ENCODE assay signal across 39 cellular contexts in the genomic region with DNA sequence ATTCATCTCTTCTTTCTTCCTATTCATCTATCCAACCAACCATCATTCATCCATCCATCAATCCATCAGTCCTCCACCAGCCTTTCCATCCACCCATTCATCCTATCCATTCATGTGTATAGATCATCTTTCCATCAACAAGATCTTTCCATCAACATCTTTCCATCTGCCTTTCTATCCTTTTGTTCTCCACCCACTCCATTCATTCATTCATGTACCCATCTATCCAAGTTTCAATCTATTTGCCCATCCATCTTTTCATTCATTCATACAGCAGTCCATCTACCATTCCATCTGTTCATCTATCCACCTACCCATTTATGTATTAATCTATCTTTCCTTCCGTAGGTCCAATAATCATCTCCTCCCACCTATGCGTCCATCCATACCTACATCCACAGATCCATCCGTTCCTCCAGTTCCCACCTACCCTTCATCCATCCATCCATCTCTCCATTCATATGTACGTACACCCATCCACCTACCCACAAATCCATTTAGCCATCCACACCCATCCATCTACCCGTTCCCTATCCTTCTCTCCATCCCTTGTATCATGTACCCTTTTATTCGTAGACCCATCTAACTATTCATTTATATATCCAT.
"Had no signal": no experiment of that assay in that cellular context is flagged by ENCODE, and none has a peak within 500 bp of the region (broad histone marks: within the 10 kb centered on the region; RNA-seq: fewer than 3 reads in every experiment).

No MANE protein-coding gene starts in this region.

- H3K4me3 Mint-ChIP-seq: activated naive CD4-positive, alpha-beta T cell treated with anti-CD3 and anti-CD28 coated beads for 36 hours; activated naive CD4-positive, alpha-beta T cell treated with anti-CD3 and anti-CD28 coated beads, Interleukin-2, amount 10 ng/mL, durations not matched to agents 7 days and 5 days; activated naive CD4-positive, alpha-beta T cell treated with anti-CD3 and anti-CD28 coated beads, Interleukin-2, amount 50 U/mL, for 24 hours; activated naive CD8-positive, alpha-beta T cell; activated naive CD8-positive, alpha-beta T cell treated with anti-CD3 and anti-CD28 coated beads for 36 hours; activated naive CD8-positive, alpha-beta T cell treated with anti-CD3 and anti-CD28 coated beads, Interleukin-2, amount 10 ng/mL, durations not matched to agents 7 days and 5 days; activated naive CD8-positive, alpha-beta T cell treated with anti-CD3 and anti-CD28 coated beads, Interleukin-2, amount 50 U/mL, for 24 hours; activated T-cell treated with anti-CD3 and anti-CD28 coated beads, Interleukin-2, amount 50 U/mL, for 24 hours; activated T-cell treated with anti-CD3 and anti-CD28 coated beads, Interleukin-2, amount 50 U/mL, for 4 hours; activated T-cell treated with anti-CD3 and anti-CD28 coated beads, Interleukin-2, amount 50 U/mL, for 72 hours; activated T-helper 1 cell treated with anti-CD3 and anti-CD28 coated beads, Interleukin-12 subunit alpha, Interleukin-12 subunit beta, Interleukin-2, Interleukin-4 antibody, amounts not matched to agents 30 ng/mL and 10 ng/mL and 1 ng/mL, durations not matched to agents 14 hours and 24 hours and 36 hours; activated T-helper 17 cell treated with anti-CD3 and anti-CD28 coated beads, Interleukin-2, amount 50 U/mL, for 72 hours; brain; central memory CD8-positive, alpha-beta T cell had no signal

- FAIRE-seq: astrocyte, bronchial epithelial cell had no signal

- H3K4me1 Mint-ChIP-seq: activated naive CD4-positive, alpha-beta T cell treated with anti-CD3 and anti-CD28 coated beads, Interleukin-2, amount 10 ng/mL, durations not matched to agents 7 days and 5 days; activated naive CD4-positive, alpha-beta T cell treated with anti-CD3 and anti-CD28 coated beads, Interleukin-2, amount 50 U/mL, for 24 hours; activated naive CD8-positive, alpha-beta T cell treated with anti-CD3 and anti-CD28 coated beads for 36 hours; activated naive CD8-positive, alpha-beta T cell treated with anti-CD3 and anti-CD28 coated beads, Interleukin-2, amount 10 ng/mL, durations not matched to agents 7 days and 5 days; activated naive CD8-positive, alpha-beta T cell treated with anti-CD3 and anti-CD28 coated beads, Interleukin-2, amount 50 U/mL, for 24 hours; brain; central memory CD8-positive, alpha-beta T cell had no signal

- H3K36me3 Mint-ChIP-seq: activated naive CD4-positive, alpha-beta T cell treated with anti-CD3 and anti-CD28 coated beads, Interleukin-2, amount 10 ng/mL, durations not matched to agents 7 days and 5 days; activated naive CD8-positive, alpha-beta T cell treated with anti-CD3 and anti-CD28 coated beads for 36 hours; activated naive CD8-positive, alpha-beta T cell treated with anti-CD3 and anti-CD28 coated beads, Interleukin-2, amount 10 ng/mL, durations not matched to agents 7 days and 5 days had no signal

- ATAC-seq: activated naive CD4-positive, alpha-beta T cell treated with anti-CD3 and anti-CD28 coated beads, Interleukin-2, amount 50 U/mL, for 72 hours; activated naive CD8-positive, alpha-beta T cell treated with anti-CD3 and anti-CD28 coated beads, Interleukin-2, amount 50 U/mL, for 24 hours; activated T-cell treated with anti-CD3 and anti-CD28 coated beads, Interleukin-2, amount 50 U/mL, for 4 hours; activated T-cell treated with anti-CD3 and anti-CD28 coated beads, Interleukin-2, amount 50 U/mL, for 72 hours; activated T-helper 17 cell treated with anti-CD3 and anti-CD28 coated beads, Interleukin-2, amount 50 U/mL, for 72 hours; body of pancreas had no signal

- H3K36me3 ChIP-seq: adrenal gland, ascending aorta, brain microvascular endothelial cell, breast epithelium, cardiac muscle cell had no signal

- H3K27ac ChIP-seq: adrenal gland, ascending aorta, body of pancreas, brain microvascular endothelial cell, breast epithelium, cardiac muscle cell had no signal

- H3K27me3 ChIP-seq: adrenal gland, ascending aorta, body of pancreas, brain microvascular endothelial cell, breast epithelium, cardiac muscle cell had no signal

- H3K27ac Mint-ChIP-seq: activated naive CD4-positive, alpha-beta T cell treated with anti-CD3 and anti-CD28 coated beads for 36 hours; activated naive CD4-positive, alpha-beta T cell treated with anti-CD3 and anti-CD28 coated beads, Interleukin-2, amount 10 ng/mL, durations not matched to agents 7 days and 5 days; activated naive CD4-positive, alpha-beta T cell treated with anti-CD3 and anti-CD28 coated beads, Interleukin-2, amount 50 U/mL, for 24 hours; activated naive CD4-positive, alpha-beta T cell treated with anti-CD3 and anti-CD28 coated beads, Interleukin-2, amount 50 U/mL, for 72 hours; activated naive CD8-positive, alpha-beta T cell; activated naive CD8-positive, alpha-beta T cell treated with anti-CD3 and anti-CD28 coated beads for 36 hours; activated naive CD8-positive, alpha-beta T cell treated with anti-CD3 and anti-CD28 coated beads, Interleukin-2, amount 10 ng/mL, durations not matched to agents 7 days and 5 days; activated naive CD8-positive, alpha-beta T cell treated with anti-CD3 and anti-CD28 coated beads, Interleukin-2, amount 50 U/mL, for 24 hours; activated T-cell treated with anti-CD3 and anti-CD28 coated beads, Interleukin-2, amount 50 U/mL, for 24 hours; activated T-cell treated with anti-CD3 and anti-CD28 coated beads, Interleukin-2, amount 50 U/mL, for 72 hours; activated T-helper 1 cell treated with anti-CD3 and anti-CD28 coated beads, Interleukin-12 subunit alpha, Interleukin-12 subunit beta, Interleukin-2, Interleukin-4 antibody, amounts not matched to agents 30 ng/mL and 10 ng/mL and 1 ng/mL, durations not matched to agents 14 hours and 24 hours and 36 hours; activated T-helper 17 cell treated with anti-CD3 and anti-CD28 coated beads, Interleukin-2, amount 50 U/mL, for 72 hours; activated T-helper 2 cell treated with anti-CD3 and anti-CD28 coated beads, Interferon-gamma antibody, Interleukin-2, Interleukin-4, amounts not matched to agents 10 μg/mL and 5 μg/mL and 100 μg/mL, durations not matched to agents 14 hours and 24 hours and 36 hours; brain had no signal

- H3K4me3 ChIP-seq: adrenal gland, ascending aorta, body of pancreas, breast epithelium, cardiac muscle cell had no signal

- H3K9me3 Mint-ChIP-seq: activated T-helper 1 cell treated with anti-CD3 and anti-CD28 coated beads, Interleukin-12 subunit alpha, Interleukin-12 subunit beta, Interleukin-2, Interleukin-4 antibody, amounts not matched to agents 30 ng/mL and 10 ng/mL and 1 ng/mL, durations not matched to agents 14 hours and 24 hours and 36 hours; central memory CD8-positive, alpha-beta T cell had no signal

- H3K9me3 ChIP-seq: adrenal gland, body of pancreas had no signal

- DNase-seq: activated effector memory CD4-positive, alpha-beta T cell treated with anti-CD3 and anti-CD28 coated beads, Interleukin-2, amount 50 U/mL, for 16 hours; activated effector memory CD4-positive, alpha-beta T cell treated with Interleukin-2 at 50 U/mL for 16 hours; activated gamma-delta T cell; activated gamma-delta T cell treated with Interleukin-2 at 50 U/mL for 16 hours; activated naive CD4-positive, alpha-beta T cell; activated naive CD4-positive, alpha-beta T cell treated with anti-CD3 and anti-CD28 coated beads for 36 hours; activated naive CD4-positive, alpha-beta T cell treated with anti-CD3 and anti-CD28 coated beads, Interleukin-2, amount 10 ng/mL, durations not matched to agents 7 days and 5 days; activated naive CD4-positive, alpha-beta T cell treated with anti-CD3 and anti-CD28 coated beads, Interleukin-2, amount 50 U/mL, for 16 hours; activated naive CD4-positive, alpha-beta T cell treated with Interleukin-2 at 50 U/mL for 16 hours; activated naive CD8-positive, alpha-beta T cell treated with anti-CD3 and anti-CD28 coated beads for 36 hours; activated naive CD8-positive, alpha-beta T cell treated with anti-CD3 and anti-CD28 coated beads, Interleukin-2, amount 10 ng/mL, durations not matched to agents 7 days and 5 days; activated naive CD8-positive, alpha-beta T cell treated with anti-CD3 and anti-CD28 coated beads, Interleukin-2, amount 50 U/mL, for 24 hours; activated T-cell treated with anti-CD3 and anti-CD28 coated beads, Interleukin-2, amount 50 U/mL, for 24 hours; activated T-cell treated with anti-CD3 and anti-CD28 coated beads, Interleukin-2, amount 50 U/mL, for 4 hours; activated T-cell treated with anti-CD3 and anti-CD28 coated beads, Interleukin-2, amount 50 U/mL, for 48 hours; activated T-cell treated with anti-CD3 and anti-CD28 coated beads, Interleukin-2, amount 50 U/mL, for 72 hours; adrenal gland; amniotic stem cell; amygdala; anterior cingulate cortex; aorta; body of pancreas; brain microvascular endothelial cell; caudate nucleus; central memory CD4-positive, alpha-beta T cell; cerebellar nuclear complex had no signal

- H3K4me1 ChIP-seq: adrenal gland, ascending aorta, body of pancreas, breast epithelium had no signal
